In genomic region chr4:57190651-57191481, GRCh38 we compare ENCODE assay signal across 9 cellular contexts.
DNase-seq lines count a peak whose midpoint lies in the region; FAIRE-seq and TF ChIP-seq lines count a peak whose summit lies in the region.
"Had no signal": no experiment of that assay in that cellular context is flagged by ENCODE, and none has a peak within 500 bp of the region (broad histone marks: within the 10 kb centered on the region; RNA-seq: fewer than 3 reads in every experiment).

No MANE protein-coding gene starts in this region.

- no peak overlapping the region for H3K27ac Mint-ChIP-seq in osteocyte (ENCODE audit: unreplicated experiment)

- no peaks in the 10 kb centered on the region for H3K4me1 Mint-ChIP-seq in osteocyte (ENCODE audit: unreplicated experiment)

- TF ChIP-seq POLR2A in H54 (IDR thresholded peaks at IDR 0.05; ENCODE audit: low read depth, low read length), result no peak

- DNase-seq in DMS 273 (lab: John Stamatoyannopoulos, UW; ENCODE audit: unreplicated experiment), result peak; percentile 54
- DNase-seq in DMS 273 treated with DMSO at 0.1 percent for 48 hours (lab: John Stamatoyannopoulos, UW), result no peak
- DNase-seq in H54 (ENCODE audit: insufficient read length, low spot score), result peak; percentile 31
- peak; percentile 94 for DNase-seq in NCI-H524 treated with DMSO at 0.1 percent for 48 hours (lab: John Stamatoyannopoulos, UW)
- DNase-seq in dermis blood vessel endothelial cell, result peak; percentile 54
- no peak for DNase-seq in osteocyte (ENCODE audit: extremely low spot score, unreplicated experiment)
- no peak for DNase-seq in NCI-H748 treated with DMSO at 0.1 percent for 48 hours (lab: John Stamatoyannopoulos, UW)
- DNase-seq in NCI-H1092 treated with DMSO at 0.1 percent for 48 hours (lab: John Stamatoyannopoulos, UW), result no peak

- no peak for FAIRE-seq in H54 (lab: Jason Lieb, UNC)
- FAIRE-seq: A204.1 had no signal

- no peaks in the 10 kb centered on the region for H3K36me3 Mint-ChIP-seq in osteocyte (ENCODE audit: unreplicated experiment)

- H3K9me3 Mint-ChIP-seq in osteocyte (ENCODE audit: unreplicated experiment), result no peaks in the 10 kb centered on the region

- TF ChIP-seq CTCF in osteocyte (IDR thresholded peaks at IDR 0.05), result peak; percentile 54

- H3K27me3 Mint-ChIP-seq in osteocyte (ENCODE audit: unreplicated experiment), result peaks cover 3% of the 10 kb centered on the region

- no peak overlapping the region for H3K4me3 Mint-ChIP-seq in osteocyte (ENCODE audit: unreplicated experiment)

Comparison
In these comparisons a context has a peak if more than half of its experiments do, and no peak if none do; other contexts are left out.
1. DNase-seq: peak in DMS 273 (single experiment), H54 (single experiment), NCI-H524 treated with DMSO at 0.1 percent for 48 hours (single experiment) and dermis blood vessel endothelial cell (single experiment); none in DMS 273 treated with DMSO at 0.1 percent for 48 hours (single experiment), osteocyte (single experiment), NCI-H748 treated with DMSO at 0.1 percent for 48 hours (single experiment) and NCI-H1092 treated with DMSO at 0.1 percent for 48 hours (single experiment).